ENCODE assay signal across 1 cellular context in genomic region chr15:70420421-70421196, GRCh38.
TF ChIP-seq lines count a peak whose summit lies in the region.

No MANE protein-coding gene starts in this region.

TF ChIP-seq in WTC11, 78 proteins besides CTCF, POLR2A, EP300 and RAD21 (continued from another document):
- no peak for TF ChIP-seq ZNF512 (CRISPR knock-in tag; IDR thresholded peaks at IDR 0.05; ENCODE audit: borderline replicate concordance)
- TF ChIP-seq TCF7 (CRISPR knock-in tag; IDR thresholded peaks at IDR 0.05; ENCODE audit: low read depth) = no peak
- TF ChIP-seq ZNF138 (CRISPR knock-in tag; conservative IDR thresholded peaks at IDR 0.05) = no peak
- TF ChIP-seq ETV6 (CRISPR knock-in tag; IDR thresholded peaks at IDR 0.05) = no peak
- TF ChIP-seq KAT7 (CRISPR knock-in tag; IDR thresholded peaks at IDR 0.05; ENCODE audit: borderline replicate concordance) = no peak
- peak; percentile 74 for TF ChIP-seq NFYB (CRISPR knock-in tag; conservative IDR thresholded peaks at IDR 0.05; ENCODE audit: low read depth)
